ENCODE assay signal across 21 cellular contexts in the genomic region with DNA sequence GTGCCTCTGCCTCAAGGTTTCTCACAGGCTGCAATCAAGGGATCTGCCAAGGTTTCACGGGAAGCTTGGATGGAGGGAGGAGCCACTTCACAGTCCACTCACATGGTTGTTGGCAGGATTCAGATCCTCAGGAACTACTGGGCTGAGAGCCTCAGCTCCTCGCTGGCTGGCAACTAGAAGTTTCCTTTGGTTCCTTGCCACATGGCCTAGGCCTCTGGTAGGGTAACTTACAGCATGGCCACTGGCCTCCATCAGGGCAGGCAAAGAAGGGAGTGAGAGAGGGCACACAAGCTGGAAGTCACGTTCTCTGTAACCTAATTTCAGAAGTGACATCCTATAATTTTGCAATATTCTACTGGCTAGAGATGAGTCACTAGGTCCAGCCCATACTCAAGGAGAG. TPM values are rescaled to one million over a fixed set of nuclear protein-coding genes. Genes with fewer than 3 reads are reported as not detected.
DNase-seq lines count a peak whose midpoint lies in the region; ATAC-seq, FAIRE-seq and TF ChIP-seq lines count a peak whose summit lies in the region.
"Had no signal": no experiment of that assay in that cellular context is flagged by ENCODE, and none has a peak within 500 bp of the region (broad histone marks: within the 10 kb centered on the region; RNA-seq: fewer than 3 reads in every experiment).

No MANE protein-coding gene starts in this region.

- no peak for TF ChIP-seq CTCF in A549 (IDR thresholded peaks at IDR 0.05)
- no peak for TF ChIP-seq CTCF in prostate gland (IDR thresholded peaks at IDR 0.05)

- FAIRE-seq in A549 (lab: Jason Lieb, UNC) = no peak
- FAIRE-seq: HepG2 had no signal

- H3K4me3 ChIP-seq in A549 (no peak overlapping the region), MG63 (no peak overlapping the region), prostate gland (no peak overlapping the region)
- H3K4me3 ChIP-seq: breast epithelium had no signal

- H3K9me3 ChIP-seq in A549 (no peaks in the 10 kb centered on the region), MG63 (no peaks in the 10 kb centered on the region), prostate gland (no peaks in the 10 kb centered on the region)
- H3K9me3 ChIP-seq: breast epithelium, Caco-2 had no signal

- H3K36me3 ChIP-seq in MG63 (peaks cover 20% of the 10 kb centered on the region), prostate gland (no peaks in the 10 kb centered on the region)
- H3K36me3 ChIP-seq: breast epithelium, WERI-Rb-1 had no signal

- no peak overlapping the region for H3K4me2 ChIP-seq in A549

- TF ChIP-seq EP300 in A549 (IDR thresholded peaks at IDR 0.05) = no peak

- WGBS in A549 (ENCODE audit: missing lambda C conversion rate) = 46% methylated on average over 3 of the region's 3 CpGs
- 46% methylated on average over 3 of the region's 3 CpGs for WGBS in prostate gland

- H3K4me1 ChIP-seq in A549 (peaks cover 25% of the 10 kb centered on the region), prostate gland (replicated peaks) (no peaks in the 10 kb centered on the region)
- H3K4me1 ChIP-seq: breast epithelium, Caco-2 had no signal

- H3K27me3 ChIP-seq in MG63 (no peaks in the 10 kb centered on the region), prostate gland (replicated peaks; ENCODE audit: insufficient read depth) (no peaks in the 10 kb centered on the region)
- H3K27me3 ChIP-seq: breast epithelium had no signal

- TF ChIP-seq RAD21 in A549 (conservative IDR thresholded peaks at IDR 0.05 in 1 of 2, IDR thresholded peaks at IDR 0.05 in 1 of 2) = no peak

- intact Hi-C loops in prostate gland (cut with DNase I) = no loop called here

- no peak for DNase-seq in A549 (ENCODE audit: low read depth in 1 of 2, low spot score in 1 of 2)
- peak; percentile 95 for DNase-seq in MG63
- DNase-seq in fibroblast of gingiva (ENCODE audit: low read depth) = peak; percentile 77
- DNase-seq in putamen (ENCODE audit: low spot score) = peak; percentile 63
- DNase-seq in activated CD4-positive, alpha-beta T cell treated with anti-CD3 and anti-CD28 coated beads for 48 hours = no peak
- DNase-seq in prostate gland (ENCODE audit: low spot score) = no peak
- DNase-seq: activated effector memory CD4-positive, alpha-beta T cell treated with Interleukin-2 at 50 U/mL for 16 hours; Caco-2; effector memory CD4-positive, alpha-beta T cell; foreskin melanocyte; GDM1; immature natural killer cell; mesenchymal stem cell; stimulated activated CD4-positive, alpha-beta T cell treated with anti-CD3 and anti-CD28 coated beads, Interleukin-4, amount 100 ng/mL, for 1 hour; WERI-Rb-1 had no signal

- POLR2A ChIA-PET in A549 (lab: Yijun Ruan, JAX) = no interaction called here

- ATAC-seq in A549 (no peak), HG03432 (IDR thresholded peaks at IDR 0.05; ENCODE audit: unreplicated experiment) (no peak), GM19467 (IDR thresholded peaks at IDR 0.05; ENCODE audit: unreplicated experiment) (no peak)
- ATAC-seq: HCT116, HepG2, Panc1 had no signal

- CTCF ChIA-PET in A549 (lab: Yijun Ruan, JAX) = interaction anchor here (0.9 to 1.9 kb wide), 4 partner anchors 9 to 147 kb away, joined by 3 to 8 read pairs (median 4); partner anchors contain the start of gene SPOCK1

- H3K27ac ChIP-seq in A549 = peak overlapping the region in 1 of 2 experiments; percentile 50; a peak in 2 of 6 replicates
- no peak overlapping the region for H3K27ac ChIP-seq in prostate gland
- H3K27ac ChIP-seq: breast epithelium, WERI-Rb-1 had no signal

- TF ChIP-seq POLR2A in A549 (IDR thresholded peaks at IDR 0.05; ENCODE audit: low read length) = no peak
- no peak for TF ChIP-seq POLR2A in prostate gland (IDR thresholded peaks at IDR 0.05)

TF ChIP-seq in A549, 52 proteins besides CTCF, POLR2A, EP300 and RAD21:
- TF ChIP-seq, protein P1, sequence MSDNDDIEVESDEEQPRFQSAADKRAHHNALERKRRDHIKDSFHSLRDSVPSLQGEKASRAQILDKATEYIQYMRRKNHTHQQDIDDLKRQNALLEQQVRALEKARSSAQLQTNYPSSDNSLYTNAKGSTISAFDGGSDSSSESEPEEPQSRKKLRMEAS (IDR thresholded peaks at IDR 0.05) = 0 out of 2 replicates have a peak, but pooled peaks have one; percentile 16
- TF ChIP-seq, protein P2, sequence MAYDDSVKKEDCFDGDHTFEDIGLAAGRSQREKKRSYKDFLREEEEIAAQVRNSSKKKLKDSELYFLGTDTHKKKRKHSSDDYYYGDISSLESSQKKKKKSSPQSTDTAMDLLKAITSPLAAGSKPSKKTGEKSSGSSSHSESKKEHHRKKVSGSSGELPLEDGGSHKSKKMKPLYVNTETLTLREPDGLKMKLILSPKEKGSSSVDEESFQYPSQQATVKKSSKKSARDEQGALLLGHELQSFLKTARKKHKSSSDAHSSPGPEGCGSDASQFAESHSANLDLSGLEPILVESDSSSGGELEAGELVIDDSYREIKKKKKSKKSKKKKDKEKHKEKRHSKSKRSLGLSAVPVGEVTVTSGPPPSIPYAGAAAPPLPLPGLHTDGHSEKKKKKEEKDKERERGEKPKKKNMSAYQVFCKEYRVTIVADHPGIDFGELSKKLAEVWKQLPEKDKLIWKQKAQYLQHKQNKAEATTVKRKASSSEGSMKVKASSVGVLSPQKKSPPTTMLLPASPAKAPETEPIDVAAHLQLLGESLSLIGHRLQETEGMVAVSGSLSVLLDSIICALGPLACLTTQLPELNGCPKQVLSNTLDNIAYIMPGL (CRISPR knock-in tag; IDR thresholded peaks at IDR 0.05; ENCODE audit: borderline replicate concordance) = no peak
- TF ChIP-seq RFX5 (IDR thresholded peaks at IDR 0.05) = no peak

RNA-seq across cellular contexts. Expression of gene SPOCK1, which starts 32.2 kb away (rescaled TPM):
- polyA plus RNA-seq in A549 (2011; rRNA removed) (33.8 and 40.8 TPM in 2 replicates), A549 (2017; fragmentation: RNase III; extraction: RNeasy Plus Mini Kit Qiagen cat#74134 plus additional on column Dnase treatment) (19.2 to 32.5 TPM (median 28.9 TPM) in 3 replicates)
- 13.6 and 13.9 TPM in 2 replicates for polyA plus RNA-seq in A549 (2012; cell fraction: cytosol; rRNA removed)
- polyA plus RNA-seq in A549 (2012; cell fraction: nucleus; rRNA removed) = 14.6 and 23.0 TPM in 2 replicates
- polyA minus RNA-seq in A549 (2011; rRNA and poly(A)+ RNA removed) = 55.0 and 61.8 TPM in 2 replicates
- total RNA-seq in MG63 (2014; rRNA removed; shearing (Covaris generic); ENCODE audit: low replicate concordance) = 37.9 and 92.3 TPM in 2 replicates
- total RNA-seq in prostate gland = 10 to 100 TPM; 89.4 to 92.9 TPM
- total RNA-seq: Caco-2 had no signal
- polyA plus RNA-seq: immature natural killer cell had no signal

Comparison
In these comparisons a context has a peak if more than half of its experiments do, and no peak if none do; other contexts are left out.
1. DNase-seq: peak in MG63 (single experiment), fibroblast of gingiva (single experiment) and putamen (single experiment); none in A549 (0 of 2), activated CD4-positive, alpha-beta T cell treated with anti-CD3 and anti-CD28 coated beads for 48 hours (single experiment) and prostate gland (single experiment).